1 cellular context compared by ENCODE assay signal in genomic region chr19:3879656-3880055, GRCh38.
TF ChIP-seq lines count a peak whose summit lies in the region.

No MANE protein-coding gene starts in this region.

TF ChIP-seq in GM23338, 12 proteins besides CTCF, POLR2A, EP300 and RAD21 (continued from another document):
- no peak for TF ChIP-seq ZNF462 (CRISPR knock-in tag; IDR thresholded peaks at IDR 0.05)
TF ChIP-seq in GM23338: peak in this region for 0.
